8 cellular contexts compared by ENCODE assay signal in genomic region chr9:127919253-127919815, GRCh38. TPM values are rescaled to one million over a fixed set of nuclear protein-coding genes. Genes with fewer than 3 reads are reported as not detected.
DNase-seq lines count a peak whose midpoint lies in the region; ATAC-seq and TF ChIP-seq lines count a peak whose summit lies in the region.

No MANE protein-coding gene starts in this region.

- H3K4me3 ChIP-seq in thoracic aorta = no peak overlapping the region

- H3K27me3 ChIP-seq in thoracic aorta (replicated peaks; ENCODE audit: insufficient read depth) = no peaks in the 10 kb centered on the region

- H3K36me3 ChIP-seq in thoracic aorta = no peaks in the 10 kb centered on the region

- H3K27ac ChIP-seq in thoracic aorta = peak overlapping the region; percentile 52 to 62

- no peaks in the 10 kb centered on the region for H3K9me3 ChIP-seq in thoracic aorta

- peak; percentile 100 for DNase-seq in A172 (ENCODE audit: low spot score)
- peak; percentile 97 for DNase-seq in HPDE6-E6E7 (ENCODE audit: extremely low spot score)
- DNase-seq in amniotic stem cell (lab: John Stamatoyannopoulos, UW) = peak; percentile 99
- peak; percentile 96 for DNase-seq in islet precursor cell
- DNase-seq in thoracic aorta (ENCODE audit: low spot score) = peak; percentile 95
- DNase-seq in cortex of kidney (lab: John Stamatoyannopoulos, UW) = no peak
- DNase-seq in NCI-H1105 (lab: John Stamatoyannopoulos, UW) = no peak

- H3K4me1 ChIP-seq in thoracic aorta (ENCODE audit: control insufficient read depth in 1 of 2, low read depth in 2 of 2) = peaks cover 27 to 61% of the 10 kb centered on the region in 2 donors

- peak; percentile 61 for ATAC-seq in thoracic aorta (ENCODE audit: insufficient number of reproducible peaks, low FRiP score, low read depth)
- ATAC-seq in HG03175 (IDR thresholded peaks at IDR 0.05; ENCODE audit: unreplicated experiment) = no peak

- no peak for TF ChIP-seq CTCF in thoracic aorta (IDR thresholded peaks at IDR 0.05)

RNA-seq across cellular contexts. Expression of gene ST6GALNAC4, which starts 2.5 kb away (rescaled TPM):
- total RNA-seq in A172 (2014; rRNA removed; shearing (Covaris generic)) = 32.7 and 38.3 TPM in 2 replicates
- total RNA-seq in thoracic aorta = 10 to 100 TPM; 45.0 to 61.2 TPM

RNA-seq across cellular contexts. Expression of gene PIP5KL1, which starts 11.2 kb away (rescaled TPM):
- total RNA-seq in A172 (2014; rRNA removed; shearing (Covaris generic)) = 1.6 and 3.4 TPM in 2 replicates
- 1 to 10 TPM; 6.0 to 8.8 TPM for total RNA-seq in thoracic aorta

RNA-seq across cellular contexts. Expression of gene DPM2, which starts 18.3 kb away (rescaled TPM):
- total RNA-seq in A172 (2014; rRNA removed; shearing (Covaris generic)) = 49.7 and 50.5 TPM in 2 replicates
- total RNA-seq in thoracic aorta = 10 to 100 TPM; 18.8 to 26.0 TPM

RNA-seq across cellular contexts. Expression of gene ST6GALNAC6, which starts 19.9 kb away (rescaled TPM):
- 40.6 and 61.6 TPM in 2 replicates for total RNA-seq in A172 (2014; rRNA removed; shearing (Covaris generic))
- 100 to 1,000 TPM; 140 to 221 TPM for total RNA-seq in thoracic aorta

RNA-seq across cellular contexts. Expression of gene AK1, which starts 41.9 kb away (rescaled TPM):
- total RNA-seq in A172 (2014; rRNA removed; shearing (Covaris generic)) = 151 and 173 TPM in 2 replicates
- 10 to 100 TPM; 35.1 to 77.7 TPM for total RNA-seq in thoracic aorta

Comparison
In these comparisons a context has a peak if more than half of its experiments do, and no peak if none do; other contexts are left out.
1. DNase-seq: peak in A172 (single experiment), HPDE6-E6E7 (single experiment), amniotic stem cell (single experiment), islet precursor cell (single experiment) and thoracic aorta (single experiment); none in cortex of kidney (single experiment) and NCI-H1105 (single experiment).